Comparison of ENCODE assay signal across 1 cellular context in genomic region chr17:66950325-66950724, GRCh38.
TF ChIP-seq lines count a peak whose summit lies in the region.

No MANE protein-coding gene starts in this region.

TF ChIP-seq in H1, 55 proteins besides CTCF, POLR2A, EP300 and RAD21 (continued from another document):
- TF ChIP-seq CHD7 (IDR thresholded peaks at IDR 0.05; ENCODE audit: insufficient replicate concordance, low read length): no peak
- no peak for TF ChIP-seq TAF1 (IDR thresholded peaks at IDR 0.05; ENCODE audit: low read depth, low read length)
- TF ChIP-seq USF2 (IDR thresholded peaks at IDR 0.05; ENCODE audit: low read length): no peak
- no peak for TF ChIP-seq E2F6 (IDR thresholded peaks at IDR 0.05)
- no peak for TF ChIP-seq SAP30 (IDR thresholded peaks at IDR 0.05; ENCODE audit: insufficient read depth, insufficient replicate concordance, low read length)
- TF ChIP-seq PHF8 (conservative IDR thresholded peaks at IDR 0.05; ENCODE audit: low read depth, low read length): no peak
